In the genomic region with DNA sequence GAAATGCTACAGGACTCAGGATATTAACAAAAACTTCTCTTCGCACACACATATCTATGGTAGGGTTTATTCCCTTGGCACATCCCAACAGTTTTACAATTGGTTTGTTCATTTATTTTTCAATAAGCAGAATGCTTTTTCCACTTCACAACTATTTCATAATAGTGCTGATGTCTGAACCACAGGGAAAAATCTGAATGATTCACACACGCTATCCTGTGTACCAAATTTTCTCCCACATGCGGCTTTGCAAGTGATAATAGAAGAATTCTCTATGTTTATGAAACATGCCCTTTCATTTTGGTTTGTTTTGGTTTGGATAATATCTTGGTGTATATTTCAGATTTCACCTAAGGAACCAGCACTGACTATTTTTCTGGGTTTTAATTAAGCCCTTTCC, we compare ENCODE assay signal across 23 cellular contexts.
DNase-seq lines count a peak whose midpoint lies in the region; ATAC-seq, FAIRE-seq and TF ChIP-seq lines count a peak whose summit lies in the region.
"Had no signal": no experiment of that assay in that cellular context is flagged by ENCODE, and none has a peak within 500 bp of the region (broad histone marks: within the 10 kb centered on the region; RNA-seq: fewer than 3 reads in every experiment).

No MANE protein-coding gene starts in this region.

- no peak overlapping the region for H2BK120ac ChIP-seq in mesendoderm (ENCODE audit: low read depth, low read length)

- DNase-seq in Daoy (ENCODE audit: low read depth) (peak; percentile 14), astrocyte (ENCODE audit: low read depth) (peak; percentile 48), fibroblast of mammary gland (ENCODE audit: low read depth) (peak; percentile 52), smooth muscle cell (lab: John Stamatoyannopoulos, UW; ENCODE audit: unreplicated experiment) (no peak), substantia nigra (lab: John Stamatoyannopoulos, UW) (no peak), mesendoderm (no peak), midbrain (lab: John Stamatoyannopoulos, UW) (no peak)
- DNase-seq: Caco-2; CD4-positive, alpha-beta memory T cell; DMS 273 treated with DMSO at 0.1 percent for 48 hours; NCI-H1092 treated with DMSO at 0.1 percent for 48 hours; NCI-H524; NK-92 treated with Interleukin-12 subunit alpha and Interleukin-12 subunit beta, amount 100 ng/mL, for 24 hours; SIG-M5; SK-N-SH had no signal

- H3K9ac ChIP-seq in astrocyte (ENCODE audit: low read length) (no peak overlapping the region), smooth muscle cell (ENCODE audit: low read depth) (no peak overlapping the region), mesendoderm (ENCODE audit: low read length) (no peak overlapping the region)
- H3K9ac ChIP-seq: BLaER1 treated with 17β-estradiol and CSF1 and Interleukin-3, amounts not matched to agents 10 nM and 100 nM; KMS-11; SK-N-SH had no signal

- no peak overlapping the region for H2AFZ ChIP-seq in astrocyte (ENCODE audit: low read depth, low read length)
- H2AFZ ChIP-seq in smooth muscle cell (ENCODE audit: low read depth): no peak overlapping the region

- H3K9me3 ChIP-seq in astrocyte (ENCODE audit: insufficient read depth, low read depth, low read length) (no peaks in the 10 kb centered on the region), smooth muscle cell (replicated peaks; ENCODE audit: low read depth) (no peaks in the 10 kb centered on the region)
- H3K9me3 ChIP-seq: A549, Caco-2, SK-N-SH had no signal

- H3K27me3 ChIP-seq in astrocyte (ENCODE audit: insufficient read depth, low read length) (no peaks in the 10 kb centered on the region), smooth muscle cell (ENCODE audit: low read depth) (no peaks in the 10 kb centered on the region), mesendoderm (ENCODE audit: insufficient read depth, low read length, poor library complexity) (no peaks in the 10 kb centered on the region)
- H3K27me3 ChIP-seq: BLaER1 treated with 17β-estradiol and CSF1 and Interleukin-3, amounts not matched to agents 10 nM and 100 nM had no signal

- H3K4me2 ChIP-seq in astrocyte (ENCODE audit: low read length) (no peak overlapping the region), smooth muscle cell (peak overlapping the region; percentile 50), mesendoderm (ENCODE audit: low read length) (no peak overlapping the region)
- H3K4me2 ChIP-seq: A549; BLaER1 treated with 17β-estradiol and CSF1 and Interleukin-3, amounts not matched to agents 10 nM and 100 nM; KMS-11; SK-N-SH had no signal

- TF ChIP-seq CTCF in astrocyte (IDR thresholded peaks at IDR 0.05; ENCODE audit: insufficient read depth, low read depth, low read length) (no peak), fibroblast of mammary gland (conservative IDR thresholded peaks at IDR 0.05; ENCODE audit: control insufficient read depth, insufficient read depth, low read depth, low read length) (no peak), smooth muscle cell (IDR thresholded peaks at IDR 0.05; ENCODE audit: borderline replicate concordance, insufficient read depth, poor library complexity, severe bottlenecking) (no peak)

- H3K9me3 Mint-ChIP-seq in astrocyte (ENCODE audit: unreplicated experiment): no peaks in the 10 kb centered on the region

- H3K36me3 Mint-ChIP-seq in astrocyte (ENCODE audit: low read depth, unreplicated experiment): no peaks in the 10 kb centered on the region
- H3K36me3 Mint-ChIP-seq: CD4-positive, alpha-beta memory T cell had no signal

- no peaks in the 10 kb centered on the region for H3K27me3 Mint-ChIP-seq in astrocyte (ENCODE audit: low read depth, unreplicated experiment)
- H3K27me3 Mint-ChIP-seq: CD4-positive, alpha-beta memory T cell had no signal

- no peak overlapping the region for H3K18ac ChIP-seq in mesendoderm (ENCODE audit: low read length)

- no peak overlapping the region for H4K5ac ChIP-seq in mesendoderm (ENCODE audit: low read length)

- H3K4ac ChIP-seq in mesendoderm (ENCODE audit: low read depth, low read length): no peak overlapping the region

- H3K23ac ChIP-seq in mesendoderm (ENCODE audit: low read length): no peak overlapping the region

- whole genome bisulfite sequencing in smooth muscle cell (ENCODE audit: low lambda C conversion rate): 48% methylated on average over 3 of the region's 3 CpGs
- no CpG with 5 or more reads among the region's 3 CpGs for WGBS in mesendoderm (ENCODE audit: extremely low coverage, insufficient coverage, low lambda C conversion rate)

- H2BK5ac ChIP-seq in mesendoderm (ENCODE audit: low read length): no peak overlapping the region

- H3K27ac ChIP-seq in astrocyte (ENCODE audit: low read depth, low read length) (no peak overlapping the region), smooth muscle cell (ENCODE audit: low read depth) (peak overlapping the region; percentile 67), substantia nigra (ENCODE audit: low read depth, low read length, poor library complexity, severe bottlenecking) (no peak overlapping the region), mesendoderm (ENCODE audit: low read depth, low read length) (no peak overlapping the region)
- H3K27ac ChIP-seq: A549; BLaER1 treated with 17β-estradiol and CSF1 and Interleukin-3, amounts not matched to agents 10 nM and 100 nM; KMS-11 had no signal

- H3K4me3 Mint-ChIP-seq in astrocyte (ENCODE audit: unreplicated experiment): no peak overlapping the region
- H3K4me3 Mint-ChIP-seq: CD4-positive, alpha-beta memory T cell had no signal

- H3K79me2 ChIP-seq in astrocyte (ENCODE audit: insufficient read depth, low read length): no peaks in the 10 kb centered on the region
- H3K79me2 ChIP-seq in smooth muscle cell (ENCODE audit: low read depth): no peaks in the 10 kb centered on the region
- H3K79me2 ChIP-seq in mesendoderm (ENCODE audit: control insufficient read depth, insufficient read depth, low read length): no peaks in the 10 kb centered on the region

- no peak overlapping the region for H3K56ac ChIP-seq in mesendoderm (ENCODE audit: low read length)

- H3K4me1 ChIP-seq in astrocyte (ENCODE audit: insufficient read depth, low read length): no peaks in the 10 kb centered on the region
- H3K4me1 ChIP-seq in smooth muscle cell (ENCODE audit: low read depth): peaks cover 10% of the 10 kb centered on the region
- H3K4me1 ChIP-seq in mesendoderm (ENCODE audit: control insufficient read depth, low read depth, low read length): no peaks in the 10 kb centered on the region
- H3K4me1 ChIP-seq: A549, Caco-2 had no signal

- H3K36me3 ChIP-seq in astrocyte (ENCODE audit: insufficient read depth, low read length): no peaks in the 10 kb centered on the region
- H3K36me3 ChIP-seq in smooth muscle cell (ENCODE audit: low read depth): no peaks in the 10 kb centered on the region
- no peaks in the 10 kb centered on the region for H3K36me3 ChIP-seq in mesendoderm (ENCODE audit: control insufficient read depth, insufficient read depth, low read length)
- H3K36me3 ChIP-seq: BLaER1 treated with 17β-estradiol and CSF1 and Interleukin-3, amounts not matched to agents 10 nM and 100 nM had no signal

- no peak overlapping the region for H3K27ac Mint-ChIP-seq in astrocyte (ENCODE audit: unreplicated experiment)
- H3K27ac Mint-ChIP-seq: CD4-positive, alpha-beta memory T cell had no signal

- H4K20me1 ChIP-seq in astrocyte (ENCODE audit: insufficient read depth, low read length) (no peaks in the 10 kb centered on the region), smooth muscle cell (ENCODE audit: low read depth) (no peaks in the 10 kb centered on the region)
- H4K20me1 ChIP-seq: BLaER1 treated with 17β-estradiol and CSF1 and Interleukin-3, amounts not matched to agents 10 nM and 100 nM had no signal

- no peak for FAIRE-seq in astrocyte (lab: Jason Lieb, UNC)
- FAIRE-seq: A549, G401.6, GM19239, HTR-8/SVneo had no signal

- no peak overlapping the region for H2BK15ac ChIP-seq in mesendoderm (replicated peaks; ENCODE audit: low read depth)

- peaks cover 1% of the 10 kb centered on the region for H3K4me1 Mint-ChIP-seq in astrocyte (ENCODE audit: low read depth, unreplicated experiment)
- H3K4me1 Mint-ChIP-seq: CD4-positive, alpha-beta memory T cell had no signal

- no peak overlapping the region for H4K8ac ChIP-seq in mesendoderm (ENCODE audit: low read depth, low read length)

- H2AK5ac ChIP-seq in mesendoderm (ENCODE audit: low read length): no peak overlapping the region

- H3F3A ChIP-seq in smooth muscle cell (ENCODE audit: low read depth): no peaks in the 10 kb centered on the region

- no peak for ATAC-seq in HG03457 (IDR thresholded peaks at IDR 0.05; ENCODE audit: unreplicated experiment)
- ATAC-seq: A549, Panc1 had no signal

- no peaks in the 10 kb centered on the region for H3K79me1 ChIP-seq in mesendoderm (ENCODE audit: low read length)

- H3K4me3 ChIP-seq in astrocyte (ENCODE audit: insufficient read depth, low read depth, low read length): no peak overlapping the region
- no peak overlapping the region for H3K4me3 ChIP-seq in fibroblast of mammary gland (ENCODE audit: control insufficient read depth, low read depth, low read length)
- H3K4me3 ChIP-seq in smooth muscle cell: no peak overlapping the region
- H3K4me3 ChIP-seq in mesendoderm (ENCODE audit: low read length): no peak overlapping the region
- H3K4me3 ChIP-seq: A549; BLaER1 treated with 17β-estradiol and CSF1 and Interleukin-3, amounts not matched to agents 10 nM and 100 nM had no signal

Comparison
In these comparisons a context has a peak if more than half of its experiments do, and no peak if none do; other contexts are left out.
1. DNase-seq: peak in Daoy (single experiment), astrocyte (single experiment) and fibroblast of mammary gland (single experiment); none in smooth muscle cell (single experiment), substantia nigra (0 of 49), mesendoderm (single experiment) and midbrain (single experiment).